ENCODE assay signal across 37 cellular contexts in genomic region chr7:119890631-119891030, GRCh38.
"Had no signal": no experiment of that assay in that cellular context is flagged by ENCODE, and none has a peak within 500 bp of the region (broad histone marks: within the 10 kb centered on the region; RNA-seq: fewer than 3 reads in every experiment).

No MANE protein-coding gene starts in this region.

- DNase-seq: activated B cell treated with CpG ODN at 0.5 μM for 24 hours; activated CD4-positive, alpha-beta memory T cell treated with anti-CD3 and anti-CD28 coated beads for 36 hours; activated CD4-positive, alpha-beta T cell treated with anti-CD3 and anti-CD28 coated beads for 4 hours; activated CD4-positive, alpha-beta T cell treated with anti-CD3 and anti-CD28 coated beads, Interleukin-2, amount 10 ng/mL, durations not matched to agents 24 days and 14 days; activated CD4-positive, alpha-beta T cell treated with anti-CD3 and anti-CD28 coated beads, Interleukin-2, amount 50 U/mL, for 1 hour; activated CD4-positive, alpha-beta T cell treated with anti-CD3 and anti-CD28 coated beads, Interleukin-2, amount 50 U/mL, for 4 hours; activated CD4-positive, CD25-positive, alpha-beta regulatory T cell treated with anti-CD3 and anti-CD28 coated beads, Interleukin-2, amount 50 U/mL, for 72 hours; activated CD8-positive, alpha-beta memory T cell treated with anti-CD3 and anti-CD28 coated beads for 24 hours; activated CD8-positive, alpha-beta memory T cell treated with anti-CD3 and anti-CD28 coated beads, Interleukin-2, amount 10 ng/mL, durations not matched to agents 7 days and 5 days; activated CD8-positive, alpha-beta memory T cell treated with anti-CD3 and anti-CD28 coated beads, Interleukin-2, amount 50 U/mL, for 48 hours; activated CD8-positive, alpha-beta T cell treated with anti-CD3 and anti-CD28 coated beads for 36 hours; activated effector memory CD4-positive, alpha-beta T cell treated with Interleukin-2 at 50 U/mL for 16 hours; activated gamma-delta T cell; activated naive CD4-positive, alpha-beta T cell treated with anti-CD3 and anti-CD28 coated beads, Interleukin-2, amount 10 ng/mL, durations not matched to agents 7 days and 5 days; activated naive CD4-positive, alpha-beta T cell treated with Interleukin-2 at 50 U/mL for 16 hours; activated naive CD8-positive, alpha-beta T cell treated with anti-CD3 and anti-CD28 coated beads, Interleukin-2, amount 10 ng/mL, durations not matched to agents 7 days and 5 days; activated naive CD8-positive, alpha-beta T cell treated with anti-CD3 and anti-CD28 coated beads, Interleukin-2, amount 50 U/mL, for 24 hours; activated T-cell treated with anti-CD3 and anti-CD28 coated beads, Interleukin-2, amount 50 U/mL, for 24 hours; activated T-cell treated with anti-CD3 and anti-CD28 coated beads, Interleukin-2, amount 50 U/mL, for 48 hours; amygdala; anterior cingulate cortex; caudate nucleus; cerebellar nuclear complex; T-helper 2 cell; T-helper 9 cell had no signal

- H3K27ac ChIP-seq: ascending aorta, cardiac muscle cell, VCaP had no signal

- H3K27me3 ChIP-seq: ascending aorta, cardiac muscle cell had no signal

- H3K36me3 Mint-ChIP-seq: activated CD4-positive, alpha-beta memory T cell treated with anti-CD3 and anti-CD28 coated beads for 36 hours; activated CD8-positive, alpha-beta memory T cell treated with anti-CD3 and anti-CD28 coated beads, Interleukin-2, amount 10 ng/mL, durations not matched to agents 7 days and 5 days; activated naive CD4-positive, alpha-beta T cell treated with anti-CD3 and anti-CD28 coated beads, Interleukin-2, amount 10 ng/mL, durations not matched to agents 7 days and 5 days; activated naive CD4-positive, alpha-beta T cell treated with anti-CD3 and anti-CD28 coated beads, Interleukin-2, amount 50 U/mL, for 24 hours; activated naive CD8-positive, alpha-beta T cell; activated naive CD8-positive, alpha-beta T cell treated with anti-CD3 and anti-CD28 coated beads, Interleukin-2, amount 10 ng/mL, durations not matched to agents 7 days and 5 days; brain had no signal

- H3K27ac Mint-ChIP-seq: activated B cell treated with CpG ODN at 0.5 μM for 24 hours; activated CD4-positive, alpha-beta memory T cell treated with anti-CD3 and anti-CD28 coated beads for 36 hours; activated CD4-positive, alpha-beta T cell treated with anti-CD3 and anti-CD28 coated beads, Interleukin-2, amount 10 ng/mL, durations not matched to agents 24 days and 14 days; activated CD8-positive, alpha-beta memory T cell treated with anti-CD3 and anti-CD28 coated beads, Interleukin-2, amount 10 ng/mL, durations not matched to agents 7 days and 5 days; activated CD8-positive, alpha-beta T cell treated with anti-CD3 and anti-CD28 coated beads for 36 hours; activated naive CD4-positive, alpha-beta T cell treated with anti-CD3 and anti-CD28 coated beads, Interleukin-2, amount 10 ng/mL, durations not matched to agents 7 days and 5 days; activated naive CD4-positive, alpha-beta T cell treated with anti-CD3 and anti-CD28 coated beads, Interleukin-2, amount 50 U/mL, for 24 hours; activated naive CD8-positive, alpha-beta T cell; activated naive CD8-positive, alpha-beta T cell treated with anti-CD3 and anti-CD28 coated beads, Interleukin-2, amount 10 ng/mL, durations not matched to agents 7 days and 5 days; activated naive CD8-positive, alpha-beta T cell treated with anti-CD3 and anti-CD28 coated beads, Interleukin-2, amount 50 U/mL, for 24 hours; activated T-cell treated with anti-CD3 and anti-CD28 coated beads, Interleukin-2, amount 50 U/mL, for 24 hours; activated T-helper 2 cell treated with anti-CD3 and anti-CD28 coated beads, Interferon-gamma antibody, Interleukin-2, Interleukin-4, amounts not matched to agents 10 μg/mL and 5 μg/mL and 100 μg/mL, durations not matched to agents 14 hours and 24 hours and 36 hours; brain; T-helper 1 cell treated with Interleukin-12 subunit alpha and Interleukin-12 subunit beta and Interleukin-4 antibody, amounts not matched to agents 30 μg/mL and 1 μg/mL, for 36 hours; T-helper 2 cell treated with Interferon-gamma antibody and Interleukin-4, amounts not matched to agents 5 μg/mL and 100 μg/mL, for 36 hours had no signal

- H3K4me1 ChIP-seq: ascending aorta had no signal

- H3K9me3 ChIP-seq: ascending aorta had no signal

- FAIRE-seq: bronchial epithelial cell, TTC549 had no signal

- H3K4me3 Mint-ChIP-seq: activated B cell treated with CpG ODN at 0.5 μM for 24 hours; activated CD4-positive, alpha-beta memory T cell treated with anti-CD3 and anti-CD28 coated beads for 36 hours; activated CD4-positive, alpha-beta T cell treated with anti-CD3 and anti-CD28 coated beads, Interleukin-2, amount 10 ng/mL, durations not matched to agents 24 days and 14 days; activated CD8-positive, alpha-beta memory T cell treated with anti-CD3 and anti-CD28 coated beads, Interleukin-2, amount 10 ng/mL, durations not matched to agents 7 days and 5 days; activated CD8-positive, alpha-beta T cell treated with anti-CD3 and anti-CD28 coated beads for 36 hours; activated naive CD4-positive, alpha-beta T cell treated with anti-CD3 and anti-CD28 coated beads, Interleukin-2, amount 10 ng/mL, durations not matched to agents 7 days and 5 days; activated naive CD4-positive, alpha-beta T cell treated with anti-CD3 and anti-CD28 coated beads, Interleukin-2, amount 50 U/mL, for 24 hours; activated naive CD8-positive, alpha-beta T cell; activated naive CD8-positive, alpha-beta T cell treated with anti-CD3 and anti-CD28 coated beads, Interleukin-2, amount 10 ng/mL, durations not matched to agents 7 days and 5 days; activated naive CD8-positive, alpha-beta T cell treated with anti-CD3 and anti-CD28 coated beads, Interleukin-2, amount 50 U/mL, for 24 hours; activated T-cell treated with anti-CD3 and anti-CD28 coated beads, Interleukin-2, amount 50 U/mL, for 24 hours; brain; central memory CD8-positive, alpha-beta T cell; T-helper 1 cell treated with Interleukin-12 subunit alpha and Interleukin-12 subunit beta and Interleukin-4 antibody, amounts not matched to agents 30 μg/mL and 1 μg/mL, for 36 hours; T-helper 2 cell treated with Interferon-gamma antibody and Interleukin-4, amounts not matched to agents 5 μg/mL and 100 μg/mL, for 36 hours had no signal

- H3K27me3 Mint-ChIP-seq: activated B cell treated with CpG ODN at 0.5 μM for 24 hours; activated CD4-positive, alpha-beta memory T cell treated with anti-CD3 and anti-CD28 coated beads for 36 hours; activated CD4-positive, alpha-beta T cell treated with anti-CD3 and anti-CD28 coated beads, Interleukin-2, amount 10 ng/mL, durations not matched to agents 24 days and 14 days; activated CD8-positive, alpha-beta memory T cell treated with anti-CD3 and anti-CD28 coated beads, Interleukin-2, amount 10 ng/mL, durations not matched to agents 7 days and 5 days; activated CD8-positive, alpha-beta T cell treated with anti-CD3 and anti-CD28 coated beads for 36 hours; activated naive CD4-positive, alpha-beta T cell treated with anti-CD3 and anti-CD28 coated beads, Interleukin-2, amount 10 ng/mL, durations not matched to agents 7 days and 5 days; activated naive CD4-positive, alpha-beta T cell treated with anti-CD3 and anti-CD28 coated beads, Interleukin-2, amount 50 U/mL, for 24 hours; activated naive CD8-positive, alpha-beta T cell; activated naive CD8-positive, alpha-beta T cell treated with anti-CD3 and anti-CD28 coated beads, Interleukin-2, amount 10 ng/mL, durations not matched to agents 7 days and 5 days; activated naive CD8-positive, alpha-beta T cell treated with anti-CD3 and anti-CD28 coated beads, Interleukin-2, amount 50 U/mL, for 24 hours; activated T-cell treated with anti-CD3 and anti-CD28 coated beads, Interleukin-2, amount 50 U/mL, for 24 hours; central memory CD8-positive, alpha-beta T cell had no signal

- H3K36me3 ChIP-seq: ascending aorta, cardiac muscle cell had no signal

- H3K4me1 Mint-ChIP-seq: activated B cell treated with CpG ODN at 0.5 μM for 24 hours; activated CD4-positive, alpha-beta T cell treated with anti-CD3 and anti-CD28 coated beads, Interleukin-2, amount 10 ng/mL, durations not matched to agents 24 days and 14 days; activated CD8-positive, alpha-beta memory T cell treated with anti-CD3 and anti-CD28 coated beads, Interleukin-2, amount 10 ng/mL, durations not matched to agents 7 days and 5 days; activated naive CD4-positive, alpha-beta T cell treated with anti-CD3 and anti-CD28 coated beads, Interleukin-2, amount 10 ng/mL, durations not matched to agents 7 days and 5 days; activated naive CD4-positive, alpha-beta T cell treated with anti-CD3 and anti-CD28 coated beads, Interleukin-2, amount 50 U/mL, for 24 hours; activated naive CD8-positive, alpha-beta T cell treated with anti-CD3 and anti-CD28 coated beads, Interleukin-2, amount 10 ng/mL, durations not matched to agents 7 days and 5 days; activated naive CD8-positive, alpha-beta T cell treated with anti-CD3 and anti-CD28 coated beads, Interleukin-2, amount 50 U/mL, for 24 hours; brain; central memory CD8-positive, alpha-beta T cell had no signal

- ATAC-seq: activated CD8-positive, alpha-beta memory T cell treated with anti-CD3 and anti-CD28 coated beads, Interleukin-2, amount 10 ng/mL, durations not matched to agents 7 days and 5 days; activated CD8-positive, alpha-beta T cell treated with anti-CD3 and anti-CD28 coated beads for 36 hours; activated naive CD8-positive, alpha-beta T cell treated with anti-CD3 and anti-CD28 coated beads, Interleukin-2, amount 50 U/mL, for 24 hours had no signal

- H3K4me3 ChIP-seq: ascending aorta, cardiac muscle cell had no signal
